In the genomic region with DNA sequence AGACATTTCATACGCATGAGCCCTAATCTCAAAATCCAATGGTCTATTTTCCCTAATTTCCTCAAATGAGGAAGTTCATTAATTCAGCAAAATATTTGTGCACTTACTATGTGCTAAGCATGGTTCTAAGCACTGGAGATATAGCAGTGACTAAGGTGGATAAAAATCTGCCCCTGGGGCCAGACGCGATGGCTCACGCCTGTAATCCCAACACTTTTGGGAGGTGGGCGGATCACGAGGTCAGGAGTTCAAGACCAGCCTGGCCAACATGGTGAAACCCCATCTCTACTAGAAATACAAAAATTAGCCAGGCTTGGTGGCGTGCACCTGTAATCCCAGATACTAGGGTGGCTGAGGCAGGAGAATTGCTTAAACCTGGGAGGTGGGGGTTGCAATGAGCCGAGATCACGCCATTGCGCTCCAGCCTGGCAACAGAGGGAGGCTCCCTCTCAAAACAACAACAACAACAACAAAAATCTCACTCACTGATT, we compare ENCODE assay signal across 12 cellular contexts. TPM values are rescaled to one million over a fixed set of nuclear protein-coding genes. Genes with fewer than 3 reads are reported as not detected.
DNase-seq lines count a peak whose midpoint lies in the region; ATAC-seq and TF ChIP-seq lines count a peak whose summit lies in the region.
"Had no signal": no experiment of that assay in that cellular context is flagged by ENCODE, and none has a peak within 500 bp of the region (broad histone marks: within the 10 kb centered on the region; RNA-seq: fewer than 3 reads in every experiment).

No MANE protein-coding gene starts in this region.

- H3K27ac Mint-ChIP-seq in activated T-cell treated with anti-CD3 and anti-CD28 coated beads, Interleukin-2, amount 50 U/mL, for 24 hours, result peak overlapping the region; percentile 87

- H3K27ac ChIP-seq in RWPE2 (ENCODE audit: poor library complexity, severe bottlenecking) (peak overlapping the region; percentile 72), spleen (peak overlapping the region in 5 of 8 donors; percentile 37 to 67 (median 58))

- H3K9me3 Mint-ChIP-seq in activated T-cell treated with anti-CD3 and anti-CD28 coated beads, Interleukin-2, amount 50 U/mL, for 24 hours, result no peaks in the 10 kb centered on the region

- TF ChIP-seq CTCF in RWPE2 (IDR thresholded peaks at IDR 0.05; ENCODE audit: poor library complexity, severe bottlenecking) (no peak), fibroblast of mammary gland (conservative IDR thresholded peaks at IDR 0.05; ENCODE audit: control insufficient read depth, insufficient read depth, low read depth, low read length) (no peak), spleen (IDR thresholded peaks at IDR 0.05 in 8 of 11, conservative IDR thresholded peaks at IDR 0.05 in 3 of 11) (no peak)

- H3K4me1 ChIP-seq in RWPE2 (ENCODE audit: insufficient read depth, poor library complexity, severe bottlenecking) (peaks cover 10% of the 10 kb centered on the region), spleen (peaks cover 0 to 37% (median 15%) of the 10 kb centered on the region in 6 donors)

- H3K36me3 ChIP-seq in RWPE2 (ENCODE audit: low read depth) (peaks cover 30% of the 10 kb centered on the region), spleen (peaks cover 0 to 49% (median 32%) of the 10 kb centered on the region in 6 donors)

- WGBS in spleen, 5 donors, result 74 to 86% (median 81%) methylated on average over 10 of the region's 10 CpGs

- no peak for DNase-seq in activated T-cell treated with anti-CD3 and anti-CD28 coated beads, Interleukin-2, amount 50 U/mL, for 24 hours
- DNase-seq in activated T-cell treated with anti-CD3 and anti-CD28 coated beads for 4 hours, result no peak
- DNase-seq in RWPE2 (ENCODE audit: low spot score), result no peak
- DNase-seq in fibroblast of mammary gland (ENCODE audit: low read depth), result peak; percentile 37
- DNase-seq in spleen, result no peak
- no peak for DNase-seq in SIG-M5 (lab: John Stamatoyannopoulos, UW)
- no peak for DNase-seq in NCI-H748 (lab: John Stamatoyannopoulos, UW; ENCODE audit: unreplicated experiment)
- DNase-seq: HCEC 1CT, NCI-H146, NCI-H526 treated with DMSO at 0.1 percent for 48 hours had no signal

- H3K27me3 Mint-ChIP-seq in activated T-cell treated with anti-CD3 and anti-CD28 coated beads, Interleukin-2, amount 50 U/mL, for 24 hours, result no peaks in the 10 kb centered on the region

- peaks cover 48% of the 10 kb centered on the region for H3K36me3 Mint-ChIP-seq in activated T-cell treated with anti-CD3 and anti-CD28 coated beads, Interleukin-2, amount 50 U/mL, for 24 hours (ENCODE audit: low read depth)

- ATAC-seq in RWPE2 (ENCODE audit: low read depth), result no peak
- ATAC-seq in GM19452 (IDR thresholded peaks at IDR 0.05; ENCODE audit: unreplicated experiment), result no peak
- ATAC-seq: SK-N-SH treated with all-trans-retinoic acid at 6 μM for 48 hours had no signal

- no peaks in the 10 kb centered on the region for H3K9me3 ChIP-seq in RWPE2 (ENCODE audit: severe bottlenecking)
- H3K9me3 ChIP-seq in spleen, result no peaks in the 10 kb centered on the region

- peaks cover 33% of the 10 kb centered on the region for H3K4me1 Mint-ChIP-seq in activated T-cell treated with anti-CD3 and anti-CD28 coated beads, Interleukin-2, amount 50 U/mL, for 24 hours (ENCODE audit: low read depth)

- no peak for TF ChIP-seq POLR2A in spleen (IDR thresholded peaks at IDR 0.05)

- intact Hi-C loops in spleen (cut with DNase I; ENCODE audit: low total_unique reads), result no loop called here

- H3K4me3 Mint-ChIP-seq in activated T-cell treated with anti-CD3 and anti-CD28 coated beads, Interleukin-2, amount 50 U/mL, for 24 hours, result no peak overlapping the region

- H3K4me3 ChIP-seq in RWPE2 (ENCODE audit: severe bottlenecking) (no peak overlapping the region), fibroblast of mammary gland (ENCODE audit: control insufficient read depth, low read depth, low read length) (no peak overlapping the region), spleen (no peak overlapping the region)

- H3K27me3 ChIP-seq in RWPE2 (ENCODE audit: insufficient read depth, poor library complexity, severe bottlenecking), result no peaks in the 10 kb centered on the region
- H3K27me3 ChIP-seq in spleen (replicated peaks in 1 of 7), result no peaks in the 10 kb centered on the region

RNA-seq across cellular contexts. Expression of a gene that starts 4.3 kb away (rescaled TPM):
- 10 to 100 TPM; 33.2 to 65.5 (median 46.5) TPM for total RNA-seq in spleen
- 100 to 1,000 TPM in 1 of 3 donors, 10 to 100 TPM in 2; 38.0 to 109 (median 97.2) TPM for polyA plus RNA-seq in spleen

RNA-seq across cellular contexts. Expression of a gene that starts 34.8 kb away (rescaled TPM):
- 10 to 100 TPM; 47.3 to 69.6 (median 62.9) TPM for total RNA-seq in spleen
- 10 to 100 TPM; 14.8 to 28.1 (median 16.2) TPM for polyA plus RNA-seq in spleen

RNA-seq across cellular contexts. Expression of a gene that starts 48.1 kb away (rescaled TPM):
- 1 to 10 TPM; 1.3 to 7.6 (median 2.2) TPM for total RNA-seq in spleen
- polyA plus RNA-seq in spleen, result 1 to 10 TPM; 1.7 to 2.0 (median 1.9) TPM
